Comparison of ENCODE assay signal across 1 cellular context in genomic region chr11:64241430-64242153, GRCh38.
A peak's percentile ranks its signal among the peaks of the same experiment; 100 is the strongest.
TF ChIP-seq lines count a peak whose summit lies in the region.

No MANE protein-coding gene starts in this region.

TF ChIP-seq in K562, 482 proteins besides CTCF, POLR2A, EP300 and RAD21 (continued from another document):
- TF ChIP-seq HBP1 (CRISPR knock-in tag; IDR thresholded peaks at IDR 0.05) = no peak
- TF ChIP-seq MEIS2 (IDR thresholded peaks at IDR 0.05; ENCODE audit: partially characterized antibody) = no peak
- no peak for TF ChIP-seq SIN3B (IDR thresholded peaks at IDR 0.05; ENCODE audit: low read depth)
- peak; percentile 50 for TF ChIP-seq NCOR1 (IDR thresholded peaks at IDR 0.05)
- no peak for TF ChIP-seq FOXJ2 (tag; IDR thresholded peaks at IDR 0.05)
- peak; percentile 36 for TF ChIP-seq PHF20 (IDR thresholded peaks at IDR 0.05; ENCODE audit: partially characterized antibody)
- TF ChIP-seq ZNF347 (CRISPR knock-in tag; IDR thresholded peaks at IDR 0.05; ENCODE audit: low read depth) = no peak
- no peak for TF ChIP-seq ZNF507 (tag; conservative IDR thresholded peaks at IDR 0.05)
- TF ChIP-seq RBM34 (IDR thresholded peaks at IDR 0.05; ENCODE audit: borderline replicate concordance, insufficient read depth, low read length) = no peak
- no peak for TF ChIP-seq CEBPG (CRISPR knock-in tag; IDR thresholded peaks at IDR 0.05)
- TF ChIP-seq CEBPG (tag; conservative IDR thresholded peaks at IDR 0.05 in 1 of 2, IDR thresholded peaks at IDR 0.05 in 1 of 2) = no peak
- no peak for TF ChIP-seq POU5F1 (IDR thresholded peaks at IDR 0.05; ENCODE audit: borderline replicate concordance, low read depth, low read length, partially characterized antibody)
- TF ChIP-seq HNRNPK (IDR thresholded peaks at IDR 0.05; ENCODE audit: low read depth, low read length, poor library complexity, severe bottlenecking) = no peak
- peak; percentile 48 for TF ChIP-seq PRPF4 (IDR thresholded peaks at IDR 0.05; ENCODE audit: insufficient read depth, low read depth, low read length, poor library complexity, severe bottlenecking)
- no peak for TF ChIP-seq ZSCAN29 (IDR thresholded peaks at IDR 0.05)
